ENCODE assay signal across 9 cellular contexts in the genomic region with DNA sequence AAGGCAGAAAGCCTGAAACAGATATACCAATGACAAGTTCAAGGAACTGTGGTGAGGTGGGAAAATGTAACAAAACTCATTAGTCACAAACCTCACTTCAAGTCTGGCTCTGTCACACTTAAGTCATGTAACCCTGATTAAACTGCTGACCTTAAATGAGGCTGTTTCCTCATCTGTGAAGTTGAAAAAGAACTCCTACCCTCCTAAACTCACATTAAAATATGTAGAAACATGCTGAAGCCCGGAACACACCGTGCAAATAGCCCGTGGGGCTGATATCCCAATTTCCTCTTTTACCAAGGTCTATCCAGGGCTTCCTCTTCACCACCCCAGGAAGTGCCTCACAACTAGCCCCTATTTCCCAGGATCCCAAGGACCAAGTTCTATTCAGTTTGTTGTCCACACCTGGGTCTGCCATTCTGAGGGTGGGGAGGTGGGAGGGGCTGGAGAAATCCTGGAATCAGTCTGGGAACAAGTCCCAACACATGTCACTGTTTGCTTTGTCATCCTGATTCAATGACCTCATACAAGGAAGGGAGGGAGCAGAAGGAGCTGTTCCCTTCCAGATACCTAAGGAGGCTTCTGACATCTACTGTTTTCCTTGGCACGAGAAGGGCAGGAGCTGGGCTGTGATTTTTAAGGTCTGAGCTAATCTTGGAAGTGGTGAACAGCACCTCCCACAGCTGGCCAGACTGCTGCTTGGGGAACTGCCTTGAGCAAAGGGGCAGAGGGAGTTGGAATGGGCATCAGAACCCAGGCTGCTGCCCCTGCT. TPM values are rescaled to one million over a fixed set of nuclear protein-coding genes. Genes with fewer than 3 reads are reported as not detected.
DNase-seq lines count a peak whose midpoint lies in the region; TF ChIP-seq lines count a peak whose summit lies in the region.
"Had no signal": no experiment of that assay in that cellular context is flagged by ENCODE, and none has a peak within 500 bp of the region (broad histone marks: within the 10 kb centered on the region; RNA-seq: fewer than 3 reads in every experiment).

No MANE protein-coding gene starts in this region.

- DNase-seq in astrocyte of the cerebellum (ENCODE audit: low read depth) (peak; percentile 94), left kidney (ENCODE audit: low read depth, low spot score) (peak; percentile 56), tibial nerve (ENCODE audit: low spot score in 2 of 2) (peak; percentile 57 to 70), NK-92 (lab: John Stamatoyannopoulos, UW; ENCODE audit: unreplicated experiment) (no peak), DMS79 (lab: John Stamatoyannopoulos, UW) (no peak)
- no peak for DNase-seq in stimulated activated CD4-positive, alpha-beta T cell treated with anti-CD3 and anti-CD28 coated beads, Interleukin-12 subunit alpha, Interleukin-12 subunit beta, amount 100 ng/mL, for 4 hours

- H3K27me3 ChIP-seq in tibial nerve = no peaks in the 10 kb centered on the region
- H3K27me3 ChIP-seq: cardiac muscle cell had no signal

- H3K4me3 ChIP-seq in HEK293 (ENCODE audit: low read depth, low read length) = no peak overlapping the region
- H3K4me3 ChIP-seq in astrocyte of the cerebellum (ENCODE audit: low read depth, low read length) = no peak overlapping the region
- no peak overlapping the region for H3K4me3 ChIP-seq in tibial nerve
- H3K4me3 ChIP-seq: cardiac muscle cell had no signal

- H3K4me1 ChIP-seq in HEK293 (ENCODE audit: control insufficient read depth, insufficient read depth, low read length) (peaks cover 6% of the 10 kb centered on the region), tibial nerve (peaks cover 0 to 44% (median 20%) of the 10 kb centered on the region in 4 donors)

- CTCF ChIA-PET in HEK293 (lab: Yijun Ruan, JAX) = interaction anchor here (0.5 to 5.8 kb wide), 14 partner anchors 11 to 940 kb away, joined by 3 to 66 read pairs (median 4); no protein-coding TSS in a partner anchor

- in situ Hi-C loops in astrocyte of the cerebellum (cut with HindIII; ENCODE audit: low sequenced_read_pairs) = no loop called here

- peak; percentile 25 to 28 for TF ChIP-seq POLR2A in tibial nerve (IDR thresholded peaks at IDR 0.05)

- peak; percentile 88 to 96 for TF ChIP-seq EP300 in tibial nerve (IDR thresholded peaks at IDR 0.05)

- POLR2A ChIA-PET in HEK293 (lab: Yijun Ruan, JAX) = interaction anchor here (0.9 to 1.1 kb wide), 4 partner anchors 11 to 687 kb away, joined by 3 to 5 read pairs (median 4); partner anchors contain the start of gene FOSL2

- no peaks in the 10 kb centered on the region for H3K9me3 ChIP-seq in HEK293 (ENCODE audit: control insufficient read depth, insufficient read depth, low read depth, low read length)
- H3K9me3 ChIP-seq in tibial nerve = no peaks in the 10 kb centered on the region

- H3K27ac ChIP-seq in 22Rv1 = peak overlapping the region; percentile 78
- H3K27ac ChIP-seq in HEK293 (ENCODE audit: extremely low read depth, low read depth, low read length) = no peak overlapping the region; the same call in 1 of the 2 replicates
- H3K27ac ChIP-seq in tibial nerve = peak overlapping the region; percentile 58 to 94 (median 76)
- H3K27ac ChIP-seq: cardiac muscle cell had no signal

- WGBS in tibial nerve, 2 donors = 46 to 54% methylated on average over 4 of the region's 4 CpGs

- H3K36me3 ChIP-seq in HEK293 (ENCODE audit: control insufficient read depth in 2 of 2, insufficient read depth in 1 of 2, low read length in 2 of 2) (no peaks in the 10 kb centered on the region), tibial nerve (no peaks in the 10 kb centered on the region)
- H3K36me3 ChIP-seq: cardiac muscle cell had no signal

- TF ChIP-seq CTCF in 22Rv1 (IDR thresholded peaks at IDR 0.05) = 0 out of 2 replicates have a peak, but pooled peaks have one; percentile 6
- TF ChIP-seq CTCF in HEK293 (tag by site-specific recombination; IDR thresholded peaks at IDR 0.05) = no peak
- TF ChIP-seq CTCF in astrocyte of the cerebellum (IDR thresholded peaks at IDR 0.05; ENCODE audit: low read depth, low read length, missing control alignments) = no peak
- no peak for TF ChIP-seq CTCF in tibial nerve (IDR thresholded peaks at IDR 0.05)

TF ChIP-seq in HEK293, 187 proteins besides CTCF, POLR2A, EP300 and RAD21 (continues in another document):
- TF ChIP-seq KLF17 (tag by site-specific recombination; IDR thresholded peaks at IDR 0.05) (peak; percentile 86), ZNF549 (tag by site-specific recombination; IDR thresholded peaks at IDR 0.05) (no peak), ZFHX2 (tag by site-specific recombination; conservative IDR thresholded peaks at IDR 0.05) (peak; percentile 28; the same call in 1 of the 2 replicates), ZNF211 (tag by site-specific recombination; IDR thresholded peaks at IDR 0.05; ENCODE audit: low read depth) (no peak), ZNF571 (tag by site-specific recombination; IDR thresholded peaks at IDR 0.05) (no peak), ZBTB21 (tag by site-specific recombination; IDR thresholded peaks at IDR 0.05) (peak; percentile 95), KLF16 (tag by site-specific recombination; IDR thresholded peaks at IDR 0.05) (0 out of 2 replicates have a peak, but pooled peaks have one; percentile 29), ZEB2 (tag by site-specific recombination; IDR thresholded peaks at IDR 0.05) (peak; percentile 91), ZBTB20 (tag by site-specific recombination; IDR thresholded peaks at IDR 0.05) (no peak; the same call in 1 of the 2 replicates), ZNF391 (tag by site-specific recombination; IDR thresholded peaks at IDR 0.05; ENCODE audit: borderline replicate concordance, low read depth) (peak; percentile 40; the same call in 1 of the 2 replicates), ZNF292 (tag by site-specific recombination; IDR thresholded peaks at IDR 0.05; ENCODE audit: borderline replicate concordance, low read depth) (no peak), KLF10 (tag by site-specific recombination; IDR thresholded peaks at IDR 0.05) (peak; percentile 72), FEZF1 (tag by site-specific recombination; IDR thresholded peaks at IDR 0.05) (peak; percentile 62), ZNF341 (tag by site-specific recombination; IDR thresholded peaks at IDR 0.05; ENCODE audit: low read depth) (peak; percentile 94), ZNF19 (tag by site-specific recombination; IDR thresholded peaks at IDR 0.05; ENCODE audit: low read depth) (no peak), KLF8 (tag by site-specific recombination; IDR thresholded peaks at IDR 0.05) (peak; percentile 67; the same call in 1 of the 2 replicates), ZNF785 (tag by site-specific recombination; IDR thresholded peaks at IDR 0.05) (no peak), ZNF24 (tag by site-specific recombination; IDR thresholded peaks at IDR 0.05) (peak; percentile 76), ZFP37 (tag by site-specific recombination; IDR thresholded peaks at IDR 0.05) (no peak), ZNF837 (tag by site-specific recombination; IDR thresholded peaks at IDR 0.05) (no peak), ZNF423 (tag by site-specific recombination; IDR thresholded peaks at IDR 0.05) (no peak), ZNF843 (tag by site-specific recombination; IDR thresholded peaks at IDR 0.05) (peak; percentile 83), ZNF449 (tag by site-specific recombination; IDR thresholded peaks at IDR 0.05) (no peak), KLF9 (tag by site-specific recombination; IDR thresholded peaks at IDR 0.05; ENCODE audit: low read depth) (peak; percentile 59; the same call in 1 of the 2 replicates), ZBTB7A (tag by site-specific recombination; IDR thresholded peaks at IDR 0.05; ENCODE audit: low read depth) (no peak)
- TF ChIP-seq, protein P1, sequence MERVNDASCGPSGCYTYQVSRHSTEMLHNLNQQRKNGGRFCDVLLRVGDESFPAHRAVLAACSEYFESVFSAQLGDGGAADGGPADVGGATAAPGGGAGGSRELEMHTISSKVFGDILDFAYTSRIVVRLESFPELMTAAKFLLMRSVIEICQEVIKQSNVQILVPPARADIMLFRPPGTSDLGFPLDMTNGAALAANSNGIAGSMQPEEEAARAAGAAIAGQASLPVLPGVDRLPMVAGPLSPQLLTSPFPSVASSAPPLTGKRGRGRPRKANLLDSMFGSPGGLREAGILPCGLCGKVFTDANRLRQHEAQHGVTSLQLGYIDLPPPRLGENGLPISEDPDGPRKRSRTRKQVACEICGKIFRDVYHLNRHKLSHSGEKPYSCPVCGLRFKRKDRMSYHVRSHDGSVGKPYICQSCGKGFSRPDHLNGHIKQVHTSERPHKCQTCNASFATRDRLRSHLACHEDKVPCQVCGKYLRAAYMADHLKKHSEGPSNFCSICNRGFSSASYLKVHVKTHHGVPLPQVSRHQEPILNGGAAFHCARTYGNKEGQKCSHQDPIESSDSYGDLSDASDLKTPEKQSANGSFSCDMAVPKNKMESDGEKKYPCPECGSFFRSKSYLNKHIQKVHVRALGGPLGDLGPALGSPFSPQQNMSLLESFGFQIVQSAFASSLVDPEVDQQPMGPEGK (tag by site-specific recombination; IDR thresholded peaks at IDR 0.05) = peak; percentile 83

RNA-seq across cellular contexts. Expression of gene SLC4A1AP, which starts 42.3 kb away (rescaled TPM):
- 10 to 100 TPM; 22.9 to 31.2 (median 28.6) TPM for total RNA-seq in tibial nerve

RNA-seq across cellular contexts. Expression of gene SUPT7L, which starts 42.6 kb away (rescaled TPM):
- 10 to 100 TPM; 30.2 to 36.3 (median 33.8) TPM for total RNA-seq in tibial nerve

Comparison
In these comparisons a context has a peak if more than half of its experiments do, and no peak if none do; other contexts are left out.
1. DNase-seq: peak in astrocyte of the cerebellum (single experiment), left kidney (single experiment) and tibial nerve (2 of 2); none in NK-92 (single experiment), stimulated activated CD4-positive, alpha-beta T cell treated with anti-CD3 and anti-CD28 coated beads, Interleukin-12 subunit alpha, Interleukin-12 subunit beta, amount 100 ng/mL, for 4 hours (single experiment) and DMS79 (single experiment).